Comparison of ENCODE assay signal across 9 cellular contexts in the genomic region with DNA sequence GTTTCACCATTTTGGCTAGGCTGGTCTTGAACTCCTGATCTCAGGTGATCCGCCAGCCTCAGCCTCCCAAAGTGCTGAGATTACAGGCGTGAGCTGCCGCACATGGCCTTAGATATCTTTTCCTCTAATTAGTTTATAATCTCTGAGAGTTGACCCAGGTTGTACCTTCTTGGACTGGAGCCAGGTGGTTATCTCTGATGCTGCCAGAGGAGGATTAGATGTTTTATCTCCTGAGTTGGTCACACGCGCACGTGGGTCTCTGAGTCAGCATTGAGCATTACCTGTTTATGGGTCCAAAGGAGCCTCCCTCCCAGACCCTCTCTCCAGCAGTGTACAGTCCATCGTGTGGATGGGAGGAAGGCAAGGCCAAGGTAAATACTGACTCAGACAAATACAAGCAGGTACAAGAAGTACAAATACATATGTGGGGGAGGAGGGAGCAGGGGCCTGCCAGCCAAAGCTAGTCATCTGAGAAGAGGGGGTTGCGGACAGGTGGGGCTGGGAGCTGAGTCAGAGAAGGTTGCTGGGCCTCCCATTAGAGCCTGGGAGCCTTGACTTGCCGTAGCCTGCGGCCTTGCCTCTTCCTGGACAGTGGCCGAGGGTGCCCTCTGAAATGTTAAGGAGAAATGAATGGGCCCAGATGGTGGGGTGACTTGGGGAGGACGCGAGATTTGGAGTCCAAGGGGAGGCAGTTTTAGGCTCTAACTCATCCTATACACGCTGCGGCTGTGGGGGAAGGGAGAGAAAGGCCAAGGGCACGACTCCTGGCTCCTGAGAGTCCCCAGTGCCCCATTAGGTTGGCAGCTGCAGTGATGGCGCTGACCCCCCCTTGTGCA. TPM values are rescaled to one million over a fixed set of nuclear protein-coding genes. Genes with fewer than 3 reads are reported as not detected.
DNase-seq lines count a peak whose midpoint lies in the region; ATAC-seq and FAIRE-seq lines count a peak whose summit lies in the region.
"Had no signal": no experiment of that assay in that cellular context is flagged by ENCODE, and none has a peak within 500 bp of the region (broad histone marks: within the 10 kb centered on the region; RNA-seq: fewer than 3 reads in every experiment).

No MANE protein-coding gene starts in this region.

- CTCF ChIA-PET in activated CD4-positive, alpha-beta T cell treated with anti-CD3 and anti-CD28 coated beads, Interleukin-2, amount 10 ng/mL, durations not matched to agents 7 days and 5 days (lab: Charles Lee): interaction anchor here (1.2 kb wide), 1 partner anchor 9 kb away, joined by 5 read pairs; no protein-coding TSS in a partner anchor

- H3K4me1 ChIP-seq in stomach smooth muscle (ENCODE audit: control insufficient read depth, insufficient read depth, low read length): peaks cover 75% of the 10 kb centered on the region

- no peak for DNase-seq in T-helper 1 cell
- no peak for DNase-seq in activated CD4-positive, alpha-beta T cell treated with anti-CD3 and anti-CD28 coated beads, Interleukin-2, amount 10 ng/mL, durations not matched to agents 7 days and 5 days
- no peak for DNase-seq in cerebellar cortex (ENCODE audit: low spot score)
- DNase-seq in anterior cingulate cortex (lab: John Stamatoyannopoulos, UW): no peak

- peaks cover 27% of the 10 kb centered on the region for H3K4me1 Mint-ChIP-seq in T-helper 1 cell treated with Interleukin-12 subunit alpha and Interleukin-12 subunit beta and Interleukin-4 antibody, amounts not matched to agents 30 μg/mL and 1 μg/mL, for 36 hours (ENCODE audit: low read depth)
- H3K4me1 Mint-ChIP-seq in activated CD4-positive, alpha-beta T cell treated with anti-CD3 and anti-CD28 coated beads, Interleukin-2, amount 10 ng/mL, durations not matched to agents 7 days and 5 days: peaks cover 42% of the 10 kb centered on the region

- H3K27me3 Mint-ChIP-seq in T-helper 1 cell treated with Interleukin-12 subunit alpha and Interleukin-12 subunit beta and Interleukin-4 antibody, amounts not matched to agents 30 μg/mL and 1 μg/mL, for 36 hours (ENCODE audit: low read depth): no peaks in the 10 kb centered on the region
- no peaks in the 10 kb centered on the region for H3K27me3 Mint-ChIP-seq in activated CD4-positive, alpha-beta T cell treated with anti-CD3 and anti-CD28 coated beads, Interleukin-2, amount 10 ng/mL, durations not matched to agents 7 days and 5 days
- H3K27me3 Mint-ChIP-seq: B cell had no signal

- ATAC-seq in GM19455 (IDR thresholded peaks at IDR 0.05; ENCODE audit: unreplicated experiment): no peak

- H3K4me3 ChIP-seq in stomach smooth muscle (ENCODE audit: low read length in 2 of 2): peak overlapping the region in 1 of 2 donors; percentile 64

- H3K9me3 ChIP-seq in stomach smooth muscle (ENCODE audit: control insufficient read depth in 2 of 2, low read length in 2 of 2): no peaks in the 10 kb centered on the region

- peak; percentile 97 for FAIRE-seq in islet of Langerhans (lab: Jason Lieb, UNC)

- no peaks in the 10 kb centered on the region for H3K27me3 ChIP-seq in stomach smooth muscle (ENCODE audit: control insufficient read depth in 1 of 2, insufficient read depth in 2 of 2, low read length in 2 of 2)

- H3K36me3 Mint-ChIP-seq in T-helper 1 cell treated with Interleukin-12 subunit alpha and Interleukin-12 subunit beta and Interleukin-4 antibody, amounts not matched to agents 30 μg/mL and 1 μg/mL, for 36 hours (ENCODE audit: low read depth): no peaks in the 10 kb centered on the region
- H3K36me3 Mint-ChIP-seq in activated CD4-positive, alpha-beta T cell treated with anti-CD3 and anti-CD28 coated beads, Interleukin-2, amount 10 ng/mL, durations not matched to agents 7 days and 5 days (ENCODE audit: low read depth): no peaks in the 10 kb centered on the region

- peak overlapping the region; percentile 55 to 57 for H3K9ac ChIP-seq in stomach smooth muscle (ENCODE audit: low read length in 2 of 2)

- POLR2A ChIA-PET in activated CD4-positive, alpha-beta T cell treated with anti-CD3 and anti-CD28 coated beads, Interleukin-2, amount 10 ng/mL, durations not matched to agents 7 days and 5 days (lab: Charles Lee): no interaction called here

- H3K9me3 Mint-ChIP-seq in T-helper 1 cell treated with Interleukin-12 subunit alpha and Interleukin-12 subunit beta and Interleukin-4 antibody, amounts not matched to agents 30 μg/mL and 1 μg/mL, for 36 hours: no peaks in the 10 kb centered on the region
- no peaks in the 10 kb centered on the region for H3K9me3 Mint-ChIP-seq in activated CD4-positive, alpha-beta T cell treated with anti-CD3 and anti-CD28 coated beads, Interleukin-2, amount 10 ng/mL, durations not matched to agents 7 days and 5 days

- H3K4me3 Mint-ChIP-seq in T-helper 1 cell treated with Interleukin-12 subunit alpha and Interleukin-12 subunit beta and Interleukin-4 antibody, amounts not matched to agents 30 μg/mL and 1 μg/mL, for 36 hours: no peak overlapping the region
- H3K4me3 Mint-ChIP-seq in activated CD4-positive, alpha-beta T cell treated with anti-CD3 and anti-CD28 coated beads, Interleukin-2, amount 10 ng/mL, durations not matched to agents 7 days and 5 days: no peak overlapping the region
- H3K4me3 Mint-ChIP-seq: B cell had no signal

- H3K36me3 ChIP-seq in stomach smooth muscle (ENCODE audit: control insufficient read depth in 2 of 2, insufficient read depth in 2 of 2, low read length in 2 of 2): no peaks in the 10 kb centered on the region

- peak overlapping the region; percentile 99 for H3K27ac ChIP-seq in stomach smooth muscle (ENCODE audit: low read length)

- H3K27ac Mint-ChIP-seq in T-helper 1 cell treated with Interleukin-12 subunit alpha and Interleukin-12 subunit beta and Interleukin-4 antibody, amounts not matched to agents 30 μg/mL and 1 μg/mL, for 36 hours: peak overlapping the region; percentile 68
- H3K27ac Mint-ChIP-seq in activated CD4-positive, alpha-beta T cell treated with anti-CD3 and anti-CD28 coated beads, Interleukin-2, amount 10 ng/mL, durations not matched to agents 7 days and 5 days: peak overlapping the region; percentile 86

RNA-seq across cellular contexts. Expression of gene IL6R, which starts 13.1 kb away (rescaled TPM):
- total RNA-seq in activated CD4-positive, alpha-beta T cell treated with anti-CD3 and anti-CD28 coated beads, Interleukin-2, amount 10 ng/mL, durations not matched to agents 7 days and 5 days: 1 to 10 TPM; 9.1 to 9.3 TPM
